Comparison of ENCODE assay signal across 8 cellular contexts in genomic region chr2:159711562-159712193, GRCh38. TPM values are rescaled to one million over a fixed set of nuclear protein-coding genes. Genes with fewer than 3 reads are reported as not detected.
DNase-seq lines count a peak whose midpoint lies in the region; ATAC-seq and TF ChIP-seq lines count a peak whose summit lies in the region.

No MANE protein-coding gene starts in this region.

- peak overlapping the region; percentile 96 to 100 (median 99) for H3K9ac ChIP-seq in BLaER1 treated with 17β-estradiol and CSF1 and Interleukin-3, amounts not matched to agents 10 nM and 100 nM
- peak overlapping the region; percentile 98; the same call in 1 of the 2 replicates for H3K9ac ChIP-seq in KMS-11

- TF ChIP-seq CTCF in KMS-11 (conservative IDR thresholded peaks at IDR 0.05; ENCODE audit: low read depth, low read length), result no peak

- H3K27me3 ChIP-seq in BLaER1 treated with 17β-estradiol and CSF1 and Interleukin-3, amounts not matched to agents 10 nM and 100 nM, result no peaks in the 10 kb centered on the region
- H3K27me3 ChIP-seq in KMS-11 (ENCODE audit: insufficient read depth, low read depth) (no peaks in the 10 kb centered on the region), mononuclear cell (ENCODE audit: insufficient read depth, low read length) (no peaks in the 10 kb centered on the region)

- H4K20me1 ChIP-seq in BLaER1 treated with 17β-estradiol and CSF1 and Interleukin-3, amounts not matched to agents 10 nM and 100 nM, result peaks cover 34 to 42% (median 39%) of the 10 kb centered on the region in 11 experiments
- peaks cover 20% of the 10 kb centered on the region for H4K20me1 ChIP-seq in KMS-11 (ENCODE audit: insufficient read depth)

- H3K4me3 ChIP-seq in BLaER1 treated with 17β-estradiol and CSF1 and Interleukin-3, amounts not matched to agents 10 nM and 100 nM, result peak overlapping the region; percentile 88 to 97 (median 95)
- H3K4me3 ChIP-seq in KMS-11 (IDR thresholded peaks at IDR 0.05; ENCODE audit: insufficient read depth, low read depth, low read length) (peak overlapping the region; percentile 4), mononuclear cell (ENCODE audit: low read length) (peak overlapping the region; percentile 99)

- H3K36me3 ChIP-seq in BLaER1 treated with 17β-estradiol and CSF1 and Interleukin-3, amounts not matched to agents 10 nM and 100 nM, result peaks cover 23 to 32% (median 26%) of the 10 kb centered on the region in 11 experiments
- no peaks in the 10 kb centered on the region for H3K36me3 ChIP-seq in KMS-11 (ENCODE audit: insufficient read depth)

- peaks cover 0 to 12% (median 0%) of the 10 kb centered on the region in 11 experiments; a peak in 5 of 22 replicates for H3K9me3 ChIP-seq in BLaER1 treated with 17β-estradiol and CSF1 and Interleukin-3, amounts not matched to agents 10 nM and 100 nM (replicated peaks in 1 of 11)
- H3K9me3 ChIP-seq in mononuclear cell (ENCODE audit: low read depth, low read length), result no peaks in the 10 kb centered on the region

- H2AFZ ChIP-seq in KMS-11 (ENCODE audit: low read depth), result peak overlapping the region; percentile 94

- DNase-seq in cerebellar nuclear complex (lab: John Stamatoyannopoulos, UW) (peak; percentile 30 to 53), occipital lobe (lab: John Stamatoyannopoulos, UW) (no peak), NK-92 (lab: John Stamatoyannopoulos, UW; ENCODE audit: unreplicated experiment) (no peak), SW480 (ENCODE audit: low spot score) (no peak)

- H3K4me1 ChIP-seq in BLaER1 treated with 17β-estradiol and CSF1 and Interleukin-3, amounts not matched to agents 10 nM and 100 nM, result peaks cover 22 to 42% (median 36%) of the 10 kb centered on the region in 10 experiments
- H3K4me1 ChIP-seq in KMS-11 (ENCODE audit: low read depth, poor library complexity, severe bottlenecking), result peaks cover 29% of the 10 kb centered on the region
- H3K4me1 ChIP-seq in mononuclear cell (ENCODE audit: insufficient read depth, low read length), result peaks cover 39% of the 10 kb centered on the region

- H3K4me2 ChIP-seq in BLaER1 treated with 17β-estradiol and CSF1 and Interleukin-3, amounts not matched to agents 10 nM and 100 nM, result peak overlapping the region; percentile 46 to 95 (median 68)
- H3K4me2 ChIP-seq in KMS-11, result peak overlapping the region; percentile 91

- peaks cover 43% of the 10 kb centered on the region for H3K79me2 ChIP-seq in KMS-11 (ENCODE audit: insufficient read depth, low read depth)

- H3K27ac ChIP-seq in BLaER1 treated with 17β-estradiol and CSF1 and Interleukin-3, amounts not matched to agents 10 nM and 100 nM, result peak overlapping the region; percentile 97 to 100 (median 99)
- H3K27ac ChIP-seq in KMS-11, result peak overlapping the region; percentile 97

- no peak for ATAC-seq in GM19035 (IDR thresholded peaks at IDR 0.05; ENCODE audit: unreplicated experiment)

RNA-seq across cellular contexts. Expression of gene MARCHF7, which starts 0.6 kb away (rescaled TPM):
- 143 TPM for total RNA-seq in mononuclear cell
- 168 TPM for total RNA-seq in occipital lobe

Comparison
In these comparisons a context has a peak if more than half of its experiments do, and no peak if none do; other contexts are left out.
1. H3K4me3 ChIP-seq: peak in every context shown above with its lines; median percentile 99 in mononuclear cell; 95 in BLaER1 treated with 17β-estradiol and CSF1 and Interleukin-3, amounts not matched to agents 10 nM and 100 nM; 4 in KMS-11.
2. DNase-seq: peak in cerebellar nuclear complex (2 of 2); none in occipital lobe (single experiment), NK-92 (single experiment) and SW480 (single experiment).